9 cellular contexts compared by ENCODE assay signal in genomic region chr1:222466150-222466865, GRCh38.
DNase-seq lines count a peak whose midpoint lies in the region; ATAC-seq and TF ChIP-seq lines count a peak whose summit lies in the region.
"Had no signal": no experiment of that assay in that cellular context is flagged by ENCODE, and none has a peak within 500 bp of the region (broad histone marks: within the 10 kb centered on the region; RNA-seq: fewer than 3 reads in every experiment).

No MANE protein-coding gene starts in this region.

- no peak overlapping the region for H3K4me3 ChIP-seq in CD4-positive, CD25-positive, alpha-beta regulatory T cell (ENCODE audit: low read depth, low read length)
- peak overlapping the region in 1 of 4 donors; percentile 48 for H3K4me3 ChIP-seq in sigmoid colon

- ATAC-seq in CD4-positive, CD25-positive, alpha-beta regulatory T cell (ENCODE audit: low read depth in 2 of 2), result no peak
- ATAC-seq in HG03280 (IDR thresholded peaks at IDR 0.05; ENCODE audit: unreplicated experiment), result no peak

- TF ChIP-seq POLR2A in sigmoid colon (IDR thresholded peaks at IDR 0.05), result no peak

- no peaks in the 10 kb centered on the region for H3K36me3 ChIP-seq in CD4-positive, CD25-positive, alpha-beta regulatory T cell (ENCODE audit: control insufficient read depth, insufficient read depth, low read length)
- no peaks in the 10 kb centered on the region for H3K36me3 ChIP-seq in sigmoid colon

- peaks cover 11% of the 10 kb centered on the region for H3K4me1 ChIP-seq in CD4-positive, CD25-positive, alpha-beta regulatory T cell (ENCODE audit: control insufficient read depth, insufficient read depth, low read length, poor library complexity, severe bottlenecking)
- peaks cover 0 to 14% (median 4%) of the 10 kb centered on the region in 4 donors for H3K4me1 ChIP-seq in sigmoid colon

- no peak for TF ChIP-seq EP300 in sigmoid colon (IDR thresholded peaks at IDR 0.05)

- H3K9me3 Mint-ChIP-seq in CD4-positive, CD25-positive, alpha-beta regulatory T cell, result peaks cover 0 to 4% (median 0%) of the 10 kb centered on the region in 7 donors

- peaks cover 4% of the 10 kb centered on the region for H3K27me3 Mint-ChIP-seq in CD4-positive, CD25-positive, alpha-beta regulatory T cell

- no peak overlapping the region for H3K27ac ChIP-seq in CD4-positive, CD25-positive, alpha-beta regulatory T cell (ENCODE audit: insufficient read depth, low read length, poor library complexity, severe bottlenecking)
- H3K27ac ChIP-seq in epithelial cell of prostate, result peak overlapping the region; percentile 56
- H3K27ac ChIP-seq in sigmoid colon, result peak overlapping the region; percentile 69 to 86 (median 77)

- peaks cover 0 to 12% (median 6%) of the 10 kb centered on the region in 4 donors for H3K4me1 Mint-ChIP-seq in CD4-positive, CD25-positive, alpha-beta regulatory T cell

- WGBS in sigmoid colon, 2 donors, result 77 to 92% methylated on average over 8 of the region's 8 CpGs

- H3K27ac Mint-ChIP-seq in CD4-positive, CD25-positive, alpha-beta regulatory T cell, result peak overlapping the region in 2 of 3 donors; percentile 32 to 84

- DNase-seq in CD4-positive, CD25-positive, alpha-beta regulatory T cell, result no peak
- DNase-seq in NCI-H69 (lab: John Stamatoyannopoulos, UW) (peak; percentile 25), epithelial cell of prostate (ENCODE audit: low read depth, low spot score) (no peak), sigmoid colon (no peak), HCEC 1CT (no peak), globus pallidus (ENCODE audit: low spot score) (no peak)
- no peak for DNase-seq in activated CD4-positive, alpha-beta T cell treated with anti-CD3 and anti-CD28 coated beads, Interleukin-2, amount 50 U/mL, for 48 hours
- DNase-seq: H9 had no signal

- no peaks in the 10 kb centered on the region for H3K36me3 Mint-ChIP-seq in CD4-positive, CD25-positive, alpha-beta regulatory T cell

- intact Hi-C loops in sigmoid colon (cut with DNase I), result loop anchor here (5.0 kb wide), 2 partner anchors 126 to 1584 kb away; no protein-coding TSS in a partner anchor

- peak overlapping the region in 2 of 4 donors; percentile 41 to 62 for H3K4me3 Mint-ChIP-seq in CD4-positive, CD25-positive, alpha-beta regulatory T cell

- H3K27me3 ChIP-seq in CD4-positive, CD25-positive, alpha-beta regulatory T cell (ENCODE audit: control insufficient read depth, insufficient read depth, low read length), result peaks cover 5% of the 10 kb centered on the region
- H3K27me3 ChIP-seq in sigmoid colon, result no peaks in the 10 kb centered on the region

- no peak for TF ChIP-seq CTCF in sigmoid colon (IDR thresholded peaks at IDR 0.05)

- H3K9me3 ChIP-seq in CD4-positive, CD25-positive, alpha-beta regulatory T cell (ENCODE audit: control insufficient read depth in 2 of 2, low read length in 2 of 2), result no peaks in the 10 kb centered on the region
- no peaks in the 10 kb centered on the region for H3K9me3 ChIP-seq in sigmoid colon
